Comparison of ENCODE assay signal across 1 cellular context in the genomic region with DNA sequence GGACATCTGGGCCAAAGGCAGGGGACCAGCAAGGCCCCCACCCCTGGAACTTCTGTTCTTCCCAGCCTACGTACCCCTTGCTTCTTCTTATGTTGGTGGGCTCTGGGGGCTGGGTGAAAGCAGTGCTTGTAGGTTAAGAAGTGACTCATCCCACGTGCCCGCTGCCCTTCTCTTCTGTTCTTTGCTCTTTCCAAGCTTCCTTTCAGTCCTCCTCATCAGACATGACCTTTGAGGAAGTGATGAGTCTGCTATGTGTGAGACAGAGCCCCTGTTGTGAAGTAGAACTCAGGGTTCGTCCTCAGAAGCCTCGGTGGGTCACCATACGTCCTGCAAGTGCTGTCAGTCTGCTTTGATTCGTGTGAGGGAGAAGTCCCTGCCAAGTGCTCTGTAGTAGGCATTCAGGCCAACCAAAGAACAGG.
TF ChIP-seq lines count a peak whose summit lies in the region.

No MANE protein-coding gene starts in this region.

TF ChIP-seq in HepG2, 621 proteins besides CTCF, POLR2A, EP300 and RAD21:
- TF ChIP-seq IRF2 (CRISPR knock-in tag; IDR thresholded peaks at IDR 0.05) = no peak
- TF ChIP-seq ZFP37 (CRISPR knock-in tag; IDR thresholded peaks at IDR 0.05; ENCODE audit: borderline replicate concordance) = no peak
- TF ChIP-seq, protein P1, sequence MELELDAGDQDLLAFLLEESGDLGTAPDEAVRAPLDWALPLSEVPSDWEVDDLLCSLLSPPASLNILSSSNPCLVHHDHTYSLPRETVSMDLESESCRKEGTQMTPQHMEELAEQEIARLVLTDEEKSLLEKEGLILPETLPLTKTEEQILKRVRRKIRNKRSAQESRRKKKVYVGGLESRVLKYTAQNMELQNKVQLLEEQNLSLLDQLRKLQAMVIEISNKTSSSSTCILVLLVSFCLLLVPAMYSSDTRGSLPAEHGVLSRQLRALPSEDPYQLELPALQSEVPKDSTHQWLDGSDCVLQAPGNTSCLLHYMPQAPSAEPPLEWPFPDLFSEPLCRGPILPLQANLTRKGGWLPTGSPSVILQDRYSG (CRISPR knock-in tag; IDR thresholded peaks at IDR 0.05) = no peak
- no peak for TF ChIP-seq ZNF879 (CRISPR knock-in tag; IDR thresholded peaks at IDR 0.05)
- no peak for TF ChIP-seq MAFG (CRISPR knock-in tag; IDR thresholded peaks at IDR 0.05)
- TF ChIP-seq NFE2L2 (IDR thresholded peaks at IDR 0.05; ENCODE audit: low read length) = no peak
- TF ChIP-seq SMAD9 (CRISPR knock-in tag; IDR thresholded peaks at IDR 0.05) = no peak
- no peak for TF ChIP-seq TAF15 (IDR thresholded peaks at IDR 0.05; ENCODE audit: low read depth, low read length, poor library complexity, severe bottlenecking)
- TF ChIP-seq, protein P2, sequence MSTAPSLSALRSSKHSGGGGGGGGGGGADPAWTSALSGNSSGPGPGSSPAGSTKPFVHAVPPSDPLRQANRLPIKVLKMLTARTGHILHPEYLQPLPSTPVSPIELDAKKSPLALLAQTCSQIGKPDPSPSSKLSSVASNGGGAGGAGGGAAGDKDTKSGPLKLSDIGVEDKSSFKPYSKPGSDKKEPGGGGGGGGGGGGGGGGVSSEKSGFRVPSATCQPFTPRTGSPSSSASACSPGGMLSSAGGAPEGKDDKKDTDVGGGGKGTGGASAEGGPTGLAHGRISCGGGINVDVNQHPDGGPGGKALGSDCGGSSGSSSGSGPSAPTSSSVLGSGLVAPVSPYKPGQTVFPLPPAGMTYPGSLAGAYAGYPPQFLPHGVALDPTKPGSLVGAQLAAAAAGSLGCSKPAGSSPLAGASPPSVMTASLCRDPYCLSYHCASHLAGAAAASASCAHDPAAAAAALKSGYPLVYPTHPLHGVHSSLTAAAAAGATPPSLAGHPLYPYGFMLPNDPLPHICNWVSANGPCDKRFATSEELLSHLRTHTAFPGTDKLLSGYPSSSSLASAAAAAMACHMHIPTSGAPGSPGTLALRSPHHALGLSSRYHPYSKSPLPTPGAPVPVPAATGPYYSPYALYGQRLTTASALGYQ (CRISPR knock-in tag; IDR thresholded peaks at IDR 0.05) = no peak
- TF ChIP-seq SP1 (IDR thresholded peaks at IDR 0.05) = no peak
- no peak for TF ChIP-seq SP1 (CRISPR knock-in tag; IDR thresholded peaks at IDR 0.05)
- TF ChIP-seq, protein P3, sequence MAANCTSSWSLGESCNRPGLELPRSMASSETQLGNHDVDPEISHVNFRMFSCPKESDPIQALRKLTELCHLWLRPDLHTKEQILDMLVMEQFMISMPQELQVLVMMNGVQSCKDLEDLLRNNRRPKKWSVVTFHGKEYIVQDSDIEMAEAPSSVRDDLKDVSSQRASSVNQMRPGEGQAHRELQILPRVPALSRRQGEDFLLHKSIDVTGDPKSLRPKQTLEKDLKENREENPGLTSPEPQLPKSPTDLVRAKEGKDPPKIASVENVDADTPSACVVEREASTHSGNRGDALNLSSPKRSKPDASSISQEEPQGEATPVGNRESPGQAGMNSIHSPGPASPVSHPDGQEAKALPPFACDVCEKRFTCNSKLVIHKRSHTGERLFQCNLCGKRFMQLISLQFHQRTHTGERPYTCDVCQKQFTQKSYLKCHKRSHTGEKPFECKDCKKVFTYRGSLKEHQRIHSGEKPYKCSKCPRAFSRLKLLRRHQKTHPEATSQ (CRISPR knock-in tag; IDR thresholded peaks at IDR 0.05; ENCODE audit: borderline replicate concordance) = no peak
TF ChIP-seq in HepG2: peak in this region for 0.
